Comparison of ENCODE assay signal across 10 cellular contexts in genomic region chr5:14190194-14191164, GRCh38. TPM values are rescaled to one million over a fixed set of nuclear protein-coding genes. Genes with fewer than 3 reads are reported as not detected.
DNase-seq lines count a peak whose midpoint lies in the region; ATAC-seq and TF ChIP-seq lines count a peak whose summit lies in the region.
"Had no signal": no experiment of that assay in that cellular context is flagged by ENCODE, and none has a peak within 500 bp of the region (broad histone marks: within the 10 kb centered on the region; RNA-seq: fewer than 3 reads in every experiment).

No MANE protein-coding gene starts in this region.

- H3K4me3 Mint-ChIP-seq in HFFc6: peak overlapping the region; percentile 79
- H3K4me3 Mint-ChIP-seq: activated T-cell treated with anti-CD3 and anti-CD28 coated beads, Interleukin-2, amount 50 U/mL, for 4 hours had no signal

- H3K4me1 Mint-ChIP-seq in HFFc6 (ENCODE audit: low read depth): peaks cover 99% of the 10 kb centered on the region

- H3K36me3 ChIP-seq in cardiac muscle cell: no peaks in the 10 kb centered on the region

- DNase-seq in HFFc6 (peak; percentile 99), SW 1271 (lab: John Stamatoyannopoulos, UW) (peak; percentile 94 to 98), cardiac muscle cell (ENCODE audit: low read depth in 1 of 2, low spot score in 1 of 2) (peak in 1 of 2 donors; percentile 97), mesenteric fat pad (ENCODE audit: low spot score) (no peak), GDM1 (lab: John Stamatoyannopoulos, UW) (no peak)
- DNase-seq: activated T-cell treated with anti-CD3 and anti-CD28 coated beads, Interleukin-2, amount 50 U/mL, for 4 hours; stimulated activated CD4-positive, alpha-beta T cell treated with anti-CD3 and anti-CD28 coated beads, Interleukin-4, amount 100 ng/mL, for 4 hours had no signal

- peak overlapping the region; percentile 91 for H3K27ac Mint-ChIP-seq in HFFc6

- no peak overlapping the region for H3K4me3 ChIP-seq in cardiac muscle cell
- no peak overlapping the region for H3K4me3 ChIP-seq in skin epidermis

- H3K9me3 ChIP-seq in cardiac muscle cell (ENCODE audit: low read depth): no peaks in the 10 kb centered on the region

- ATAC-seq in HG02973 (IDR thresholded peaks at IDR 0.05; ENCODE audit: unreplicated experiment) (no peak), GM21529 (IDR thresholded peaks at IDR 0.05; ENCODE audit: unreplicated experiment) (no peak)

- H3K27me3 Mint-ChIP-seq in HFFc6 (ENCODE audit: insufficient read depth): peaks cover 4% of the 10 kb centered on the region; the same call in 1 of the 2 replicates

- H3K27me3 ChIP-seq in cardiac muscle cell: no peaks in the 10 kb centered on the region

- peaks cover 39% of the 10 kb centered on the region for H3K4me1 ChIP-seq in cardiac muscle cell (ENCODE audit: low read depth)

- H3K36me3 Mint-ChIP-seq in HFFc6 (ENCODE audit: low read depth): peaks cover 43% of the 10 kb centered on the region

- H3K27ac ChIP-seq in cardiac muscle cell (peak overlapping the region; percentile 79), skin epidermis (peak overlapping the region in 12 of 21 experiments; percentile 28 to 77 (median 59))

- no peak for TF ChIP-seq CTCF in HFFc6 (IDR thresholded peaks at IDR 0.05)
- TF ChIP-seq CTCF in cardiac muscle cell (IDR thresholded peaks at IDR 0.05; ENCODE audit: low read depth, low read length): no peak

- no peaks in the 10 kb centered on the region for H3K9me3 Mint-ChIP-seq in HFFc6
- H3K9me3 Mint-ChIP-seq: activated T-cell treated with anti-CD3 and anti-CD28 coated beads, Interleukin-2, amount 50 U/mL, for 4 hours had no signal

RNA-seq across cellular contexts. Expression of gene TRIO, which starts 47.3 kb away (rescaled TPM):
- 100 to 1,000 TPM; 167 to 219 (median 190) TPM for total RNA-seq in HFFc6 (2021; fragmentation: NEBNext Ultra II Directional; extraction: Animal tissue kit (Norgen Biotek cat#: 25700))
- total RNA-seq in cardiac muscle cell (74.3 and 104 TPM in 2 replicates), mesenteric fat pad (145 TPM)
- 15.5 and 22.0 TPM in 2 replicates for polyA plus RNA-seq in cardiac muscle cell

Comparison
In these comparisons a context has a peak if more than half of its experiments do, and no peak if none do; other contexts are left out.
1. DNase-seq: peak in HFFc6 (single experiment) and SW 1271 (2 of 2); none in mesenteric fat pad (single experiment) and GDM1 (single experiment).